18 cellular contexts compared by ENCODE assay signal in genomic region chr7:127940365-127941160, GRCh38.
DNase-seq lines count a peak whose midpoint lies in the region; ATAC-seq and TF ChIP-seq lines count a peak whose summit lies in the region.
"Had no signal": no experiment of that assay in that cellular context is flagged by ENCODE, and none has a peak within 500 bp of the region (broad histone marks: within the 10 kb centered on the region; RNA-seq: fewer than 3 reads in every experiment).

No MANE protein-coding gene starts in this region.

- H4K20me1 ChIP-seq in mammary epithelial cell (ENCODE audit: insufficient read depth, low read length): no peaks in the 10 kb centered on the region

- no peak overlapping the region for H3K4me2 ChIP-seq in mammary epithelial cell (ENCODE audit: insufficient read depth, low read depth, low read length)

- TF ChIP-seq CTCF in AG10803 (conservative IDR thresholded peaks at IDR 0.05; ENCODE audit: low read length): no peak
- no peak for TF ChIP-seq CTCF in mammary epithelial cell (conservative IDR thresholded peaks at IDR 0.05 in 1 of 2, IDR thresholded peaks at IDR 0.05 in 1 of 2; ENCODE audit: extremely low read depth in 1 of 2, insufficient read depth in 1 of 2, low read depth in 1 of 2, low read length in 2 of 2)
- TF ChIP-seq CTCF in ascending aorta (IDR thresholded peaks at IDR 0.05): no peak

- no TSS peak for BruUV-seq in mammary epithelial cell (replicated peaks; lab: Mats Ljungman, UMichigan)

- intact Hi-C loops in mammary epithelial cell (cut with micrococcal nuclease) (no loop called here), ascending aorta (cut with DNase I) (no loop called here)

- peaks cover 3% of the 10 kb centered on the region for H3K36me3 ChIP-seq in mammary epithelial cell (ENCODE audit: insufficient read depth, low read length)
- no peaks in the 10 kb centered on the region for H3K36me3 ChIP-seq in ascending aorta
- H3K36me3 ChIP-seq: colonic mucosa, gastrocnemius medialis, right atrium auricular region, upper lobe of left lung had no signal

- CTCF ChIA-PET in mammary epithelial cell (lab: Charles Lee; ENCODE audit: low non-redundant PET): no interaction called here

- dilution Hi-C loops in mammary epithelial cell (cut with HindIII; ENCODE audit: low sequenced_read_pairs): no loop called here

- H3K4me1 ChIP-seq in mammary epithelial cell (ENCODE audit: insufficient read depth, low read length): peaks cover 10% of the 10 kb centered on the region
- H3K4me1 ChIP-seq in ascending aorta: no peaks in the 10 kb centered on the region
- H3K4me1 ChIP-seq: colonic mucosa, upper lobe of left lung had no signal

- no peaks in the 10 kb centered on the region for H3K9me3 ChIP-seq in mammary epithelial cell (replicated peaks; ENCODE audit: insufficient read depth, low read length)
- no peaks in the 10 kb centered on the region for H3K9me3 ChIP-seq in ascending aorta
- H3K9me3 ChIP-seq: colonic mucosa, gastrocnemius medialis, right atrium auricular region, upper lobe of left lung had no signal

- H3K27me3 ChIP-seq in mammary epithelial cell (ENCODE audit: insufficient read depth, low read length) (no peaks in the 10 kb centered on the region), ascending aorta (no peaks in the 10 kb centered on the region)
- H3K27me3 ChIP-seq: colonic mucosa, gastrocnemius medialis, right atrium auricular region, upper lobe of left lung had no signal

- no peak overlapping the region for H3K4me3 ChIP-seq in AG10803 (ENCODE audit: low read length)
- H3K4me3 ChIP-seq in mammary epithelial cell (replicated peaks in 1 of 3; ENCODE audit: insufficient read depth in 1 of 3, low read depth in 2 of 3, low read length in 3 of 3): no peak overlapping the region
- H3K4me3 ChIP-seq in ascending aorta: no peak overlapping the region
- H3K4me3 ChIP-seq: colonic mucosa, gastrocnemius medialis, right atrium auricular region, upper lobe of left lung had no signal

- H3K27ac ChIP-seq in mammary epithelial cell (ENCODE audit: insufficient read depth, low read depth, low read length) (no peak overlapping the region), ascending aorta (no peak overlapping the region)
- H3K27ac ChIP-seq: colonic mucosa, gastrocnemius medialis, right atrium auricular region, upper lobe of left lung had no signal

- ATAC-seq in HG02642 (IDR thresholded peaks at IDR 0.05; ENCODE audit: poor library complexity, unreplicated experiment) (no peak), HG03521 (IDR thresholded peaks at IDR 0.05; ENCODE audit: unreplicated experiment) (no peak)
- ATAC-seq: gastrocnemius medialis; stimulated activated naive CD8-positive, alpha-beta T cell treated with anti-CD3 and anti-CD28 coated beads, Interleukin-15, Interleukin-2, amounts not matched to agents 100 U/mL and 50 U/mL, for 24 hours had no signal

- no peak overlapping the region for H3K9ac ChIP-seq in mammary epithelial cell (ENCODE audit: insufficient read depth, low read length)

- in situ Hi-C loops in mammary epithelial cell (cut with MboI; ENCODE audit: low sequenced_read_pairs in 2 of 2): no loop called here

- peaks cover 22% of the 10 kb centered on the region for H3K79me2 ChIP-seq in mammary epithelial cell (ENCODE audit: insufficient read depth, low read length)

- WGBS in mammary epithelial cell (ENCODE audit: low coverage, missing lambda C conversion rate): 53% methylated on average over 5 of the region's 5 CpGs

- H2AFZ ChIP-seq in mammary epithelial cell (ENCODE audit: low read depth, low read length): no peak overlapping the region

- DNase-seq in AG10803 (ENCODE audit: low read depth) (peak; percentile 86), GM03348 (ENCODE audit: low spot score) (peak; percentile 24), astrocyte of the hippocampus (ENCODE audit: low read depth, low spot score) (peak; percentile 45), mucosa of gallbladder (ENCODE audit: low spot score) (peak; percentile 37), mammary epithelial cell (no peak), ascending aorta (ENCODE audit: low spot score in 2 of 2) (no peak)
- DNase-seq: activated CD4-positive, alpha-beta T cell treated with anti-CD3 and anti-CD28 coated beads for 48 hours; colonic mucosa; gastrocnemius medialis; NCI-H1436; NCI-H2227 treated with DMSO at 0.1 percent for 48 hours; NK-92 treated with Interleukin-12 subunit alpha and Interleukin-12 subunit beta, amount 100 ng/mL, for 24 hours; RPMI8226; stimulated activated naive CD8-positive, alpha-beta T cell treated with anti-CD3 and anti-CD28 coated beads, Interleukin-15, Interleukin-2, amounts not matched to agents 100 U/mL and 50 U/mL, for 24 hours; upper lobe of left lung had no signal

Comparison
In these comparisons a context has a peak if more than half of its experiments do, and no peak if none do; other contexts are left out.
1. DNase-seq: peak in AG10803 (single experiment), GM03348 (single experiment), astrocyte of the hippocampus (single experiment) and mucosa of gallbladder (single experiment); none in mammary epithelial cell (single experiment) and ascending aorta (0 of 2).